ENCODE assay signal across 26 cellular contexts in genomic region chr6:136138003-136138402, GRCh38.
"Had no signal": no experiment of that assay in that cellular context is flagged by ENCODE, and none has a peak within 500 bp of the region (broad histone marks: within the 10 kb centered on the region; RNA-seq: fewer than 3 reads in every experiment).

No MANE protein-coding gene starts in this region.

- H3K27ac ChIP-seq: coronary artery, esophagus muscularis mucosa, foreskin keratinocyte, gastroesophageal sphincter, sigmoid colon, testis, tibial artery had no signal

- H3K4me1 Mint-ChIP-seq: immature natural killer cell; memory B cell; natural killer cell; stimulated activated effector memory CD8-positive, alpha-beta T cell treated with anti-CD3 and anti-CD28 coated beads, Interleukin-12 subunit alpha, Interleukin-12 subunit beta, amount 100 ng/mL, for 72 hours had no signal

- FAIRE-seq: endothelial cell of umbilical vein, pancreas, urothelium cell line had no signal

- ATAC-seq: gastroesophageal sphincter; natural killer cell; stimulated activated effector memory CD8-positive, alpha-beta T cell treated with anti-CD3 and anti-CD28 coated beads, Interleukin-12 subunit alpha, Interleukin-12 subunit beta, amount 100 ng/mL, for 72 hours had no signal

- H3K4me1 ChIP-seq: foreskin keratinocyte, gastroesophageal sphincter, sigmoid colon, testis, tibial artery had no signal

- H3K4me3 ChIP-seq: coronary artery, esophagus muscularis mucosa, gastroesophageal sphincter, lung, pancreas, sigmoid colon, testis, tibial artery had no signal

- H3K27ac Mint-ChIP-seq: immature natural killer cell; memory B cell; natural killer cell; stimulated activated effector memory CD8-positive, alpha-beta T cell treated with anti-CD3 and anti-CD28 coated beads, Interleukin-12 subunit alpha, Interleukin-12 subunit beta, amount 100 ng/mL, for 72 hours; type B pancreatic cell had no signal

- H3K27me3 Mint-ChIP-seq: type B pancreatic cell had no signal

- DNase-seq: dermis blood vessel endothelial cell; effector memory CD4-positive, alpha-beta T cell; heart left ventricle; hypothalamus; immature natural killer cell; islet precursor cell; natural killer cell; occipital lobe; pancreas; sigmoid colon; stimulated activated CD4-positive, alpha-beta T cell treated with anti-CD3 and anti-CD28 coated beads, Interleukin-2, amount 100 ng/mL, for 24 hours; stimulated activated CD4-positive, alpha-beta T cell treated with anti-CD3 and anti-CD28 coated beads, Interleukin-4, amount 100 ng/mL, for 24 hours; stimulated activated naive CD4-positive, alpha-beta T cell treated with Interleukin-2 at 50 U/mL for 16 hours; substantia nigra; testis; tibial artery had no signal

- H3K36me3 Mint-ChIP-seq: stimulated activated effector memory CD8-positive, alpha-beta T cell treated with anti-CD3 and anti-CD28 coated beads, Interleukin-12 subunit alpha, Interleukin-12 subunit beta, amount 100 ng/mL, for 72 hours; type B pancreatic cell had no signal

- H3K27me3 ChIP-seq: esophagus muscularis mucosa, gastroesophageal sphincter, heart left ventricle, pancreas, sigmoid colon, testis, tibial artery had no signal

- H3K9me3 ChIP-seq: esophagus muscularis mucosa, pancreas, sigmoid colon, testis, tibial artery had no signal

- H3K4me3 Mint-ChIP-seq: immature natural killer cell; memory B cell; natural killer cell; stimulated activated effector memory CD8-positive, alpha-beta T cell treated with anti-CD3 and anti-CD28 coated beads, Interleukin-12 subunit alpha, Interleukin-12 subunit beta, amount 100 ng/mL, for 72 hours; type B pancreatic cell had no signal

- H3K36me3 ChIP-seq: esophagus muscularis mucosa, gastroesophageal sphincter, heart left ventricle, pancreas, sigmoid colon, tibial artery had no signal
